ENCODE assay signal across 1 cellular context in the genomic region with DNA sequence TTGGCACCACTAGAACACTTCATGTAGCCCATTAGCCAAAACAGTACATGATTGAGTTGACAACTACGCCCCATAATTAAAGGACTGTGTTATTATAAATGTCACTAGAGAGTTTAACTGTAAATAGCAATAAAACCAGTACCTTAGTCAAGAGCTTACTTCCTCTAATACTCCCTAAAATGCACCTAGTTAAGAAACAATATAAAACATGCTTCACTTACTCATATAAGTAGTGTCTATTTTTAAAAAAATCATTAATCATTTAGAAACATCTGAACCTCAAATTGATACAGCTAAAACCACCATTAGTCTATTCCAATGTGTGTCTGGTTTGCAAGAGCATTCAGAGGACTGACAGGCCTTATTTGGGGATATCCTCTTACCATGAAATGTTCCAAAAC.
TF ChIP-seq lines count a peak whose summit lies in the region.

No MANE protein-coding gene starts in this region.

TF ChIP-seq in GM12878, 131 proteins besides CTCF, POLR2A, EP300 and RAD21 (continued from another document and continues in another):
- TF ChIP-seq SREBF2 (IDR thresholded peaks at IDR 0.05; ENCODE audit: low read length) (no peak), NBN (IDR thresholded peaks at IDR 0.05) (no peak), RUNX3 (IDR thresholded peaks at IDR 0.05; ENCODE audit: low read length) (peak; percentile 93), SMAD5 (IDR thresholded peaks at IDR 0.05; ENCODE audit: low read depth) (no peak), ATF7 (IDR thresholded peaks at IDR 0.05; ENCODE audit: low read depth) (peak; percentile 77), CBX3 (IDR thresholded peaks at IDR 0.05; ENCODE audit: borderline replicate concordance, low read depth) (no peak), CBX5 (IDR thresholded peaks at IDR 0.05; ENCODE audit: low read depth) (no peak), JUND (IDR thresholded peaks at IDR 0.05; ENCODE audit: low read depth, low read length) (peak; percentile 54; the same call in 1 of the 2 replicates), SIX5 (IDR thresholded peaks at IDR 0.05; ENCODE audit: low read depth, low read length, severe bottlenecking) (no peak), STAT1 (conservative IDR thresholded peaks at IDR 0.05) (no peak), IKZF2 (IDR thresholded peaks at IDR 0.05) (peak; percentile 63 to 74; a peak in 3 of 4 replicates), CHD1 (IDR thresholded peaks at IDR 0.05; ENCODE audit: low read depth, low read length) (no peak), KAT2A (conservative IDR thresholded peaks at IDR 0.05; ENCODE audit: control insufficient read depth, low read depth, low read length) (no peak), ZNF384 (IDR thresholded peaks at IDR 0.05; ENCODE audit: borderline replicate concordance, low read depth, low read length) (no peak), STAT3 (IDR thresholded peaks at IDR 0.05; ENCODE audit: low read depth, low read length) (no peak), MTA2 (IDR thresholded peaks at IDR 0.05; ENCODE audit: low read depth) (peak; percentile 96), TCF7 (IDR thresholded peaks at IDR 0.05; ENCODE audit: borderline replicate concordance) (no peak), NR2C2 (IDR thresholded peaks at IDR 0.05; ENCODE audit: borderline replicate concordance, control insufficient read depth, insufficient read length, low read depth) (no peak)
- TF ChIP-seq, protein P1, sequence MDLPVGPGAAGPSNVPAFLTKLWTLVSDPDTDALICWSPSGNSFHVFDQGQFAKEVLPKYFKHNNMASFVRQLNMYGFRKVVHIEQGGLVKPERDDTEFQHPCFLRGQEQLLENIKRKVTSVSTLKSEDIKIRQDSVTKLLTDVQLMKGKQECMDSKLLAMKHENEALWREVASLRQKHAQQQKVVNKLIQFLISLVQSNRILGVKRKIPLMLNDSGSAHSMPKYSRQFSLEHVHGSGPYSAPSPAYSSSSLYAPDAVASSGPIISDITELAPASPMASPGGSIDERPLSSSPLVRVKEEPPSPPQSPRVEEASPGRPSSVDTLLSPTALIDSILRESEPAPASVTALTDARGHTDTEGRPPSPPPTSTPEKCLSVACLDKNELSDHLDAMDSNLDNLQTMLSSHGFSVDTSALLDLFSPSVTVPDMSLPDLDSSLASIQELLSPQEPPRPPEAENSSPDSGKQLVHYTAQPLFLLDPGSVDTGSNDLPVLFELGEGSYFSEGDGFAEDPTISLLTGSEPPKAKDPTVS (IDR thresholded peaks at IDR 0.05; ENCODE audit: low read depth, low read length) = no peak
- TF ChIP-seq, protein P2, sequence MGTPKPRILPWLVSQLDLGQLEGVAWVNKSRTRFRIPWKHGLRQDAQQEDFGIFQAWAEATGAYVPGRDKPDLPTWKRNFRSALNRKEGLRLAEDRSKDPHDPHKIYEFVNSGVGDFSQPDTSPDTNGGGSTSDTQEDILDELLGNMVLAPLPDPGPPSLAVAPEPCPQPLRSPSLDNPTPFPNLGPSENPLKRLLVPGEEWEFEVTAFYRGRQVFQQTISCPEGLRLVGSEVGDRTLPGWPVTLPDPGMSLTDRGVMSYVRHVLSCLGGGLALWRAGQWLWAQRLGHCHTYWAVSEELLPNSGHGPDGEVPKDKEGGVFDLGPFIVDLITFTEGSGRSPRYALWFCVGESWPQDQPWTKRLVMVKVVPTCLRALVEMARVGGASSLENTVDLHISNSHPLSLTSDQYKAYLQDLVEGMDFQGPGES (IDR thresholded peaks at IDR 0.05) = no peak
- TF ChIP-seq, protein P3, sequence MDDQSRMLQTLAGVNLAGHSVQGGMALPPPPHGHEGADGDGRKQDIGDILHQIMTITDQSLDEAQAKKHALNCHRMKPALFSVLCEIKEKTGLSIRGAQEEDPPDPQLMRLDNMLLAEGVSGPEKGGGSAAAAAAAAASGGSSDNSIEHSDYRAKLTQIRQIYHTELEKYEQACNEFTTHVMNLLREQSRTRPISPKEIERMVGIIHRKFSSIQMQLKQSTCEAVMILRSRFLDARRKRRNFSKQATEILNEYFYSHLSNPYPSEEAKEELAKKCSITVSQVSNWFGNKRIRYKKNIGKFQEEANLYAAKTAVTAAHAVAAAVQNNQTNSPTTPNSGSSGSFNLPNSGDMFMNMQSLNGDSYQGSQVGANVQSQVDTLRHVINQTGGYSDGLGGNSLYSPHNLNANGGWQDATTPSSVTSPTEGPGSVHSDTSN (IDR thresholded peaks at IDR 0.05; ENCODE audit: insufficient replicate concordance, low read depth, low read length) = no peak
- TF ChIP-seq, protein P4, sequence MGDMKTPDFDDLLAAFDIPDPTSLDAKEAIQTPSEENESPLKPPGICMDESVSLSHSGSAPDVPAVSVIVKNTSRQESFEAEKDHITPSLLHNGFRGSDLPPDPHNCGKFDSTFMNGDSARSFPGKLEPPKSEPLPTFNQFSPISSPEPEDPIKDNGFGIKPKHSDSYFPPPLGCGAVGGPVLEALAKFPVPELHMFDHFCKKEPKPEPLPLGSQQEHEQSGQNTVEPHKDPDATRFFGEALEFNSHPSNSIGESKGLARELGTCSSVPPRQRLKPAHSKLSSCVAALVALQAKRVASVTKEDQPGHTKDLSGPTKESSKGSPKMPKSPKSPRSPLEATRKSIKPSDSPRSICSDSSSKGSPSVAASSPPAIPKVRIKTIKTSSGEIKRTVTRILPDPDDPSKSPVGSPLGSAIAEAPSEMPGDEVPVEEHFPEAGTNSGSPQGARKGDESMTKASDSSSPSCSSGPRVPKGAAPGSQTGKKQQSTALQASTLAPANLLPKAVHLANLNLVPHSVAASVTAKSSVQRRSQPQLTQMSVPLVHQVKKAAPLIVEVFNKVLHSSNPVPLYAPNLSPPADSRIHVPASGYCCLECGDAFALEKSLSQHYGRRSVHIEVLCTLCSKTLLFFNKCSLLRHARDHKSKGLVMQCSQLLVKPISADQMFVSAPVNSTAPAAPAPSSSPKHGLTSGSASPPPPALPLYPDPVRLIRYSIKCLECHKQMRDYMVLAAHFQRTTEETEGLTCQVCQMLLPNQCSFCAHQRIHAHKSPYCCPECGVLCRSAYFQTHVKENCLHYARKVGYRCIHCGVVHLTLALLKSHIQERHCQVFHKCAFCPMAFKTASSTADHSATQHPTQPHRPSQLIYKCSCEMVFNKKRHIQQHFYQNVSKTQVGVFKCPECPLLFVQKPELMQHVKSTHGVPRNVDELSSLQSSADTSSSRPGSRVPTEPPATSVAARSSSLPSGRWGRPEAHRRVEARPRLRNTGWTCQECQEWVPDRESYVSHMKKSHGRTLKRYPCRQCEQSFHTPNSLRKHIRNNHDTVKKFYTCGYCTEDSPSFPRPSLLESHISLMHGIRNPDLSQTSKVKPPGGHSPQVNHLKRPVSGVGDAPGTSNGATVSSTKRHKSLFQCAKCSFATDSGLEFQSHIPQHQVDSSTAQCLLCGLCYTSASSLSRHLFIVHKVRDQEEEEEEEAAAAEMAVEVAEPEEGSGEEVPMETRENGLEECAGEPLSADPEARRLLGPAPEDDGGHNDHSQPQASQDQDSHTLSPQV (IDR thresholded peaks at IDR 0.05) = no peak
- TF ChIP-seq, protein P5, sequence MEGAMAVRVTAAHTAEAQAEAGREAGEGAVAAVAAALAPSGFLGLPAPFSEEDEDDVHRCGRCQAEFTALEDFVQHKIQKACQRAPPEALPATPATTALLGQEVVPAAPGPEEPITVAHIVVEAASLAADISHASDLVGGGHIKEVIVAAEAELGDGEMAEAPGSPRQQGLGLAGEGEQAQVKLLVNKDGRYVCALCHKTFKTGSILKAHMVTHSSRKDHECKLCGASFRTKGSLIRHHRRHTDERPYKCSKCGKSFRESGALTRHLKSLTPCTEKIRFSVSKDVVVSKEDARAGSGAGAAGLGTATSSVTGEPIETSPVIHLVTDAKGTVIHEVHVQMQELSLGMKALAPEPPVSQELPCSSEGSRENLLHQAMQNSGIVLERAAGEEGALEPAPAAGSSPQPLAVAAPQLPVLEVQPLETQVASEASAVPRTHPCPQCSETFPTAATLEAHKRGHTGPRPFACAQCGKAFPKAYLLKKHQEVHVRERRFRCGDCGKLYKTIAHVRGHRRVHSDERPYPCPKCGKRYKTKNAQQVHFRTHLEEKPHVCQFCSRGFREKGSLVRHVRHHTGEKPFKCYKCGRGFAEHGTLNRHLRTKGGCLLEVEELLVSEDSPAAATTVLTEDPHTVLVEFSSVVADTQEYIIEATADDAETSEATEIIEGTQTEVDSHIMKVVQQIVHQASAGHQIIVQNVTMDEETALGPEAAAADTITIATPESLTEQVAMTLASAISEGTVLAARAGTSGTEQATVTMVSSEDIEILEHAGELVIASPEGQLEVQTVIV (IDR thresholded peaks at IDR 0.05; ENCODE audit: borderline replicate concordance, partially characterized antibody) = no peak
- TF ChIP-seq, protein P6, sequence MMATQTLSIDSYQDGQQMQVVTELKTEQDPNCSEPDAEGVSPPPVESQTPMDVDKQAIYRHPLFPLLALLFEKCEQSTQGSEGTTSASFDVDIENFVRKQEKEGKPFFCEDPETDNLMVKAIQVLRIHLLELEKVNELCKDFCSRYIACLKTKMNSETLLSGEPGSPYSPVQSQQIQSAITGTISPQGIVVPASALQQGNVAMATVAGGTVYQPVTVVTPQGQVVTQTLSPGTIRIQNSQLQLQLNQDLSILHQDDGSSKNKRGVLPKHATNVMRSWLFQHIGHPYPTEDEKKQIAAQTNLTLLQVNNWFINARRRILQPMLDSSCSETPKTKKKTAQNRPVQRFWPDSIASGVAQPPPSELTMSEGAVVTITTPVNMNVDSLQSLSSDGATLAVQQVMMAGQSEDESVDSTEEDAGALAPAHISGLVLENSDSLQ (IDR thresholded peaks at IDR 0.05) = peak; percentile 83
- TF ChIP-seq, protein P7, sequence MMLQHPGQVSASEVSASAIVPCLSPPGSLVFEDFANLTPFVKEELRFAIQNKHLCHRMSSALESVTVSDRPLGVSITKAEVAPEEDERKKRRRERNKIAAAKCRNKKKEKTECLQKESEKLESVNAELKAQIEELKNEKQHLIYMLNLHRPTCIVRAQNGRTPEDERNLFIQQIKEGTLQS (IDR thresholded peaks at IDR 0.05; ENCODE audit: borderline replicate concordance, extremely low read depth, low read depth, low read length) = no peak
- TF ChIP-seq, protein P8, sequence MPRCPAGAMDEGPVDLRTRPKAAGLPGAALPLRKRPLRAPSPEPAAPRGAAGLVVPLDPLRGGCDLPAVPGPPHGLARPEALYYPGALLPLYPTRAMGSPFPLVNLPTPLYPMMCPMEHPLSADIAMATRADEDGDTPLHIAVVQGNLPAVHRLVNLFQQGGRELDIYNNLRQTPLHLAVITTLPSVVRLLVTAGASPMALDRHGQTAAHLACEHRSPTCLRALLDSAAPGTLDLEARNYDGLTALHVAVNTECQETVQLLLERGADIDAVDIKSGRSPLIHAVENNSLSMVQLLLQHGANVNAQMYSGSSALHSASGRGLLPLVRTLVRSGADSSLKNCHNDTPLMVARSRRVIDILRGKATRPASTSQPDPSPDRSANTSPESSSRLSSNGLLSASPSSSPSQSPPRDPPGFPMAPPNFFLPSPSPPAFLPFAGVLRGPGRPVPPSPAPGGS (IDR thresholded peaks at IDR 0.05; ENCODE audit: borderline replicate concordance, insufficient read depth, low read depth, low read length, poor library complexity, severe bottlenecking) = peak; percentile 27
- TF ChIP-seq, protein P9, sequence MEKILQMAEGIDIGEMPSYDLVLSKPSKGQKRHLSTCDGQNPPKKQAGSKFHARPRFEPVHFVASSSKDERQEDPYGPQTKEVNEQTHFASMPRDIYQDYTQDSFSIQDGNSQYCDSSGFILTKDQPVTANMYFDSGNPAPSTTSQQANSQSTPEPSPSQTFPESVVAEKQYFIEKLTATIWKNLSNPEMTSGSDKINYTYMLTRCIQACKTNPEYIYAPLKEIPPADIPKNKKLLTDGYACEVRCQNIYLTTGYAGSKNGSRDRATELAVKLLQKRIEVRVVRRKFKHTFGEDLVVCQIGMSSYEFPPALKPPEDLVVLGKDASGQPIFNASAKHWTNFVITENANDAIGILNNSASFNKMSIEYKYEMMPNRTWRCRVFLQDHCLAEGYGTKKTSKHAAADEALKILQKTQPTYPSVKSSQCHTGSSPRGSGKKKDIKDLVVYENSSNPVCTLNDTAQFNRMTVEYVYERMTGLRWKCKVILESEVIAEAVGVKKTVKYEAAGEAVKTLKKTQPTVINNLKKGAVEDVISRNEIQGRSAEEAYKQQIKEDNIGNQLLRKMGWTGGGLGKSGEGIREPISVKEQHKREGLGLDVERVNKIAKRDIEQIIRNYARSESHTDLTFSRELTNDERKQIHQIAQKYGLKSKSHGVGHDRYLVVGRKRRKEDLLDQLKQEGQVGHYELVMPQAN (conservative IDR thresholded peaks at IDR 0.05) = no peak
- TF ChIP-seq, protein P10, sequence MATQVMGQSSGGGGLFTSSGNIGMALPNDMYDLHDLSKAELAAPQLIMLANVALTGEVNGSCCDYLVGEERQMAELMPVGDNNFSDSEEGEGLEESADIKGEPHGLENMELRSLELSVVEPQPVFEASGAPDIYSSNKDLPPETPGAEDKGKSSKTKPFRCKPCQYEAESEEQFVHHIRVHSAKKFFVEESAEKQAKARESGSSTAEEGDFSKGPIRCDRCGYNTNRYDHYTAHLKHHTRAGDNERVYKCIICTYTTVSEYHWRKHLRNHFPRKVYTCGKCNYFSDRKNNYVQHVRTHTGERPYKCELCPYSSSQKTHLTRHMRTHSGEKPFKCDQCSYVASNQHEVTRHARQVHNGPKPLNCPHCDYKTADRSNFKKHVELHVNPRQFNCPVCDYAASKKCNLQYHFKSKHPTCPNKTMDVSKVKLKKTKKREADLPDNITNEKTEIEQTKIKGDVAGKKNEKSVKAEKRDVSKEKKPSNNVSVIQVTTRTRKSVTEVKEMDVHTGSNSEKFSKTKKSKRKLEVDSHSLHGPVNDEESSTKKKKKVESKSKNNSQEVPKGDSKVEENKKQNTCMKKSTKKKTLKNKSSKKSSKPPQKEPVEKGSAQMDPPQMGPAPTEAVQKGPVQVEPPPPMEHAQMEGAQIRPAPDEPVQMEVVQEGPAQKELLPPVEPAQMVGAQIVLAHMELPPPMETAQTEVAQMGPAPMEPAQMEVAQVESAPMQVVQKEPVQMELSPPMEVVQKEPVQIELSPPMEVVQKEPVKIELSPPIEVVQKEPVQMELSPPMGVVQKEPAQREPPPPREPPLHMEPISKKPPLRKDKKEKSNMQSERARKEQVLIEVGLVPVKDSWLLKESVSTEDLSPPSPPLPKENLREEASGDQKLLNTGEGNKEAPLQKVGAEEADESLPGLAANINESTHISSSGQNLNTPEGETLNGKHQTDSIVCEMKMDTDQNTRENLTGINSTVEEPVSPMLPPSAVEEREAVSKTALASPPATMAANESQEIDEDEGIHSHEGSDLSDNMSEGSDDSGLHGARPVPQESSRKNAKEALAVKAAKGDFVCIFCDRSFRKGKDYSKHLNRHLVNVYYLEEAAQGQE (IDR thresholded peaks at IDR 0.05; ENCODE audit: low read depth, low read length) = no peak
- TF ChIP-seq, protein P11, sequence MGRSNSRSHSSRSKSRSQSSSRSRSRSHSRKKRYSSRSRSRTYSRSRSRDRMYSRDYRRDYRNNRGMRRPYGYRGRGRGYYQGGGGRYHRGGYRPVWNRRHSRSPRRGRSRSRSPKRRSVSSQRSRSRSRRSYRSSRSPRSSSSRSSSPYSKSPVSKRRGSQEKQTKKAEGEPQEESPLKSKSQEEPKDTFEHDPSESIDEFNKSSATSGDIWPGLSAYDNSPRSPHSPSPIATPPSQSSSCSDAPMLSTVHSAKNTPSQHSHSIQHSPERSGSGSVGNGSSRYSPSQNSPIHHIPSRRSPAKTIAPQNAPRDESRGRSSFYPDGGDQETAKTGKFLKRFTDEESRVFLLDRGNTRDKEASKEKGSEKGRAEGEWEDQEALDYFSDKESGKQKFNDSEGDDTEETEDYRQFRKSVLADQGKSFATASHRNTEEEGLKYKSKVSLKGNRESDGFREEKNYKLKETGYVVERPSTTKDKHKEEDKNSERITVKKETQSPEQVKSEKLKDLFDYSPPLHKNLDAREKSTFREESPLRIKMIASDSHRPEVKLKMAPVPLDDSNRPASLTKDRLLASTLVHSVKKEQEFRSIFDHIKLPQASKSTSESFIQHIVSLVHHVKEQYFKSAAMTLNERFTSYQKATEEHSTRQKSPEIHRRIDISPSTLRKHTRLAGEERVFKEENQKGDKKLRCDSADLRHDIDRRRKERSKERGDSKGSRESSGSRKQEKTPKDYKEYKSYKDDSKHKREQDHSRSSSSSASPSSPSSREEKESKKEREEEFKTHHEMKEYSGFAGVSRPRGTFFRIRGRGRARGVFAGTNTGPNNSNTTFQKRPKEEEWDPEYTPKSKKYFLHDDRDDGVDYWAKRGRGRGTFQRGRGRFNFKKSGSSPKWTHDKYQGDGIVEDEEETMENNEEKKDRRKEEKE (IDR thresholded peaks at IDR 0.05) = no peak
